Comparison of ENCODE assay signal across 9 cellular contexts in genomic region chrX:111719426-111720210, GRCh38. TPM values are rescaled to one million over a fixed set of nuclear protein-coding genes. Genes with fewer than 3 reads are reported as not detected.
DNase-seq lines count a peak whose midpoint lies in the region; ATAC-seq and TF ChIP-seq lines count a peak whose summit lies in the region.
"Had no signal": no experiment of that assay in that cellular context is flagged by ENCODE, and none has a peak within 500 bp of the region (broad histone marks: within the 10 kb centered on the region; RNA-seq: fewer than 3 reads in every experiment).

No MANE protein-coding gene starts in this region.

- H3K27me3 ChIP-seq in endodermal cell (ENCODE audit: control insufficient read depth, insufficient read depth, low read length, poor library complexity, severe bottlenecking) (no peaks in the 10 kb centered on the region), psoas muscle (ENCODE audit: insufficient read depth in 3 of 3, low read length in 2 of 3) (no peaks in the 10 kb centered on the region)

- peaks cover 4% of the 10 kb centered on the region for H3K36me3 ChIP-seq in endodermal cell (ENCODE audit: control insufficient read depth, insufficient read depth, low read length)
- H3K36me3 ChIP-seq in psoas muscle (ENCODE audit: insufficient read depth in 1 of 2, low read depth in 1 of 2): peaks cover 4 to 38% of the 10 kb centered on the region in 2 donors

- intact Hi-C loops in psoas muscle (cut with DNase I): no loop called here

- peaks cover 5% of the 10 kb centered on the region for H3K4me1 Mint-ChIP-seq in endodermal cell

- H3K9me3 Mint-ChIP-seq in endodermal cell: no peaks in the 10 kb centered on the region

- H3K27ac ChIP-seq in endodermal cell (ENCODE audit: low read depth, low read length): no peak overlapping the region
- no peak overlapping the region for H3K27ac ChIP-seq in psoas muscle

- no peak overlapping the region for H3K4me3 ChIP-seq in endodermal cell (ENCODE audit: low read length)
- H3K4me3 ChIP-seq in psoas muscle: no peak overlapping the region

- ATAC-seq in psoas muscle: no peak
- no peak for ATAC-seq in HG03432 (IDR thresholded peaks at IDR 0.05; ENCODE audit: unreplicated experiment)
- no peak for ATAC-seq in HG03280 (IDR thresholded peaks at IDR 0.05; ENCODE audit: unreplicated experiment)

- peak; percentile 0 for DNase-seq in NCI-H2029 treated with DMSO at 0.1 percent for 48 hours (lab: John Stamatoyannopoulos, UW)
- no peak for DNase-seq in NCI-H2029 (lab: John Stamatoyannopoulos, UW)
- peak; percentile 18 for DNase-seq in NCI-H2171 treated with DMSO at 0.1 percent for 48 hours (lab: John Stamatoyannopoulos, UW)
- no peak for DNase-seq in endodermal cell
- no peak for DNase-seq in psoas muscle
- no peak for DNase-seq in NCI-H446 treated with DMSO at 0.1 percent for 48 hours (lab: John Stamatoyannopoulos, UW)
- DNase-seq: C1 segment of cervical spinal cord had no signal

- H3K4me3 Mint-ChIP-seq in endodermal cell: no peak overlapping the region

- H3K9ac ChIP-seq in endodermal cell (ENCODE audit: extremely low read depth, low read length, poor library complexity, severe bottlenecking): no peak overlapping the region

- H3K4me1 ChIP-seq in endodermal cell (ENCODE audit: control insufficient read depth, insufficient read depth, low read length) (no peaks in the 10 kb centered on the region), psoas muscle (no peaks in the 10 kb centered on the region)

- no peaks in the 10 kb centered on the region for H3K9me3 ChIP-seq in endodermal cell (ENCODE audit: control insufficient read depth, low read length)
- no peaks in the 10 kb centered on the region for H3K9me3 ChIP-seq in psoas muscle

- TF ChIP-seq CTCF in endodermal cell (conservative IDR thresholded peaks at IDR 0.05): peak; percentile 70
- TF ChIP-seq CTCF in psoas muscle (IDR thresholded peaks at IDR 0.05): peak; percentile 32

- peaks cover 20% of the 10 kb centered on the region for H3K36me3 Mint-ChIP-seq in endodermal cell (ENCODE audit: low read depth)

- H3K27me3 Mint-ChIP-seq in endodermal cell (ENCODE audit: insufficient read depth): no peaks in the 10 kb centered on the region

- 91 to 100% methylated on average over 1 to 4 of the region's 5 CpGs for WGBS in endodermal cell (ENCODE audit: insufficient coverage in 1 of 2, insufficient read length in 1 of 2), 2 experiments
- 60 to 81% (median 72%) methylated on average over 5 of the region's 5 CpGs for WGBS in psoas muscle, 3 donors

- H3K27ac Mint-ChIP-seq in endodermal cell: no peak overlapping the region

RNA-seq across cellular contexts. Expression of gene ALG13, which starts 38.6 kb away (rescaled TPM):
- total RNA-seq in endodermal cell (10 to 100 TPM; 38.6 to 77.2 TPM), psoas muscle (10 to 100 TPM; 14.3 to 20.0 (median 17.6) TPM)
- 38.8 TPM for polyA plus RNA-seq in endodermal cell (2013, experiment 1 of 2)
- polyA plus RNA-seq in endodermal cell (2013, experiment 2 of 2): 39.7 TPM
- polyA plus RNA-seq in psoas muscle: 10 to 100 TPM; 11.2 to 18.3 (median 15.9) TPM

Comparison
In these comparisons a context has a peak if more than half of its experiments do, and no peak if none do; other contexts are left out.
1. DNase-seq: peak in NCI-H2029 treated with DMSO at 0.1 percent for 48 hours (single experiment) and NCI-H2171 treated with DMSO at 0.1 percent for 48 hours (single experiment); none in NCI-H2029 (single experiment), endodermal cell (single experiment), psoas muscle (0 of 2) and NCI-H446 treated with DMSO at 0.1 percent for 48 hours (single experiment).